ENCODE assay signal across 3 cellular contexts in genomic region chr3:61680617-61681016, GRCh38.
TF ChIP-seq lines count a peak whose summit lies in the region.

No MANE protein-coding gene starts in this region.

TF ChIP-seq in GM23338, 12 proteins besides CTCF, POLR2A, EP300 and RAD21 (continued from another document):
- TF ChIP-seq, protein P1, sequence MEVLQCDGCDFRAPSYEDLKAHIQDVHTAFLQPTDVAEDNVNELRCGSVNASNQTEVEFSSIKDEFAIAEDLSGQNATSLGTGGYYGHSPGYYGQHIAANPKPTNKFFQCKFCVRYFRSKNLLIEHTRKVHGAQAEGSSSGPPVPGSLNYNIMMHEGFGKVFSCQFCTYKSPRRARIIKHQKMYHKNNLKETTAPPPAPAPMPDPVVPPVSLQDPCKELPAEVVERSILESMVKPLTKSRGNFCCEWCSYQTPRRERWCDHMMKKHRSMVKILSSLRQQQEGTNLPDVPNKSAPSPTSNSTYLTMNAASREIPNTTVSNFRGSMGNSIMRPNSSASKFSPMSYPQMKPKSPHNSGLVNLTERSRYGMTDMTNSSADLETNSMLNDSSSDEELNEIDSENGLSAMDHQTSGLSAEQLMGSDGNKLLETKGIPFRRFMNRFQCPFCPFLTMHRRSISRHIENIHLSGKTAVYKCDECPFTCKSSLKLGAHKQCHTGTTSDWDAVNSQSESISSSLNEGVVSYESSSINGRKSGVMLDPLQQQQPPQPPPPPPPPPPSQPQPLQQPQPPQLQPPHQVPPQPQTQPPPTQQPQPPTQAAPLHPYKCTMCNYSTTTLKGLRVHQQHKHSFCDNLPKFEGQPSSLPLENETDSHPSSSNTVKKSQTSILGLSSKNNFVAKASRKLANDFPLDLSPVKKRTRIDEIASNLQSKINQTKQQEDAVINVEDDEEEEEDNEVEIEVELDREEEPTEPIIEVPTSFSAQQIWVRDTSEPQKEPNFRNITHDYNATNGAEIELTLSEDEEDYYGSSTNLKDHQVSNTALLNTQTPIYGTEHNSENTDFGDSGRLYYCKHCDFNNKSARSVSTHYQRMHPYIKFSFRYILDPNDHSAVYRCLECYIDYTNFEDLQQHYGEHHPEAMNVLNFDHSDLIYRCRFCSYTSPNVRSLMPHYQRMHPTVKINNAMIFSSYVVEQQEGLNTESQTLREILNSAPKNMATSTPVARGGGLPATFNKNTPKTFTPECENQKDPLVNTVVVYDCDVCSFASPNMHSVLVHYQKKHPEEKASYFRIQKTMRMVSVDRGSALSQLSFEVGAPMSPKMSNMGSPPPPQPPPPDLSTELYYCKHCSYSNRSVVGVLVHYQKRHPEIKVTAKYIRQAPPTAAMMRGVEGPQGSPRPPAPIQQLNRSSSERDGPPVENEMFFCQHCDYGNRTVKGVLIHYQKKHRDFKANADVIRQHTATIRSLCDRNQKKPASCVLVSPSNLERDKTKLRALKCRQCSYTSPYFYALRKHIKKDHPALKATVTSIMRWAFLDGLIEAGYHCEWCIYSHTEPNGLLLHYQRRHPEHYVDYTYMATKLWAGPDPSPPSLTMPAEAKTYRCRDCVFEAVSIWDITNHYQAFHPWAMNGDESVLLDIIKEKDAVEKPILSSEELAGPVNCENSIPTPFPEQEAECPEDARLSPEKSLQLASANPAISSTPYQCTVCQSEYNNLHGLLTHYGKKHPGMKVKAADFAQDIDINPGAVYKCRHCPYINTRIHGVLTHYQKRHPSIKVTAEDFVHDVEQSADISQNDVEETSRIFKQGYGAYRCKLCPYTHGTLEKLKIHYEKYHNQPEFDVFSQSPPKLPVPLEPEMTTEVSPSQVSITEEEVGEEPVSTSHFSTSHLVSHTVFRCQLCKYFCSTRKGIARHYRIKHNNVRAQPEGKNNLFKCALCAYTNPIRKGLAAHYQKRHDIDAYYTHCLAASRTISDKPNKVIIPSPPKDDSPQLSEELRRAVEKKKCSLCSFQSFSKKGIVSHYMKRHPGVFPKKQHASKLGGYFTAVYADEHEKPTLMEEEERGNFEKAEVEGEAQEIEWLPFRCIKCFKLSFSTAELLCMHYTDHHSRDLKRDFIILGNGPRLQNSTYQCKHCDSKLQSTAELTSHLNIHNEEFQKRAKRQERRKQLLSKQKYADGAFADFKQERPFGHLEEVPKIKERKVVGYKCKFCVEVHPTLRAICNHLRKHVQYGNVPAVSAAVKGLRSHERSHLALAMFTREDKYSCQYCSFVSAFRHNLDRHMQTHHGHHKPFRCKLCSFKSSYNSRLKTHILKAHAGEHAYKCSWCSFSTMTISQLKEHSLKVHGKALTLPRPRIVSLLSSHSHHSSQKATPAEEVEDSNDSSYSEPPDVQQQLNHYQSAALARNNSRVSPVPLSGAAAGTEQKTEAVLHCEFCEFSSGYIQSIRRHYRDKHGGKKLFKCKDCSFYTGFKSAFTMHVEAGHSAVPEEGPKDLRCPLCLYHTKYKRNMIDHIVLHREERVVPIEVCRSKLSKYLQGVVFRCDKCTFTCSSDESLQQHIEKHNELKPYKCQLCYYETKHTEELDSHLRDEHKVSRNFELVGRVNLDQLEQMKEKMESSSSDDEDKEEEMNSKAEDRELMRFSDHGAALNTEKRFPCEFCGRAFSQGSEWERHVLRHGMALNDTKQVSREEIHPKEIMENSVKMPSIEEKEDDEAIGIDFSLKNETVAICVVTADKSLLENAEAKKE (CRISPR knock-in tag; IDR thresholded peaks at IDR 0.05) = no peak
- no peak for TF ChIP-seq EZH2 (IDR thresholded peaks at IDR 0.05; ENCODE audit: low read depth, unreplicated experiment)
- TF ChIP-seq JUNB (IDR thresholded peaks at IDR 0.05; ENCODE audit: unreplicated experiment) = no peak
- TF ChIP-seq ZNF114 (CRISPR knock-in tag; IDR thresholded peaks at IDR 0.05) = no peak
- TF ChIP-seq CREB1 (CRISPR knock-in tag; IDR thresholded peaks at IDR 0.05; ENCODE audit: low read depth) = no peak
- TF ChIP-seq STAT1 (IDR thresholded peaks at IDR 0.05; ENCODE audit: unreplicated experiment) = no peak
TF ChIP-seq in GM23338: peak in this region for 0.

TF ChIP-seq in HEK293, 187 proteins besides CTCF, POLR2A, EP300 and RAD21 (continued from another document and continues in another):
- no peak for TF ChIP-seq ZSCAN18 (tag by site-specific recombination; IDR thresholded peaks at IDR 0.05)
- TF ChIP-seq ZSCAN5A (tag by site-specific recombination; IDR thresholded peaks at IDR 0.05) = no peak
- TF ChIP-seq ZSCAN30 (tag by site-specific recombination; IDR thresholded peaks at IDR 0.05) = no peak
- no peak for TF ChIP-seq ZNF266 (tag by site-specific recombination; IDR thresholded peaks at IDR 0.05; ENCODE audit: low read depth)
- TF ChIP-seq ZNF707 (tag by site-specific recombination; IDR thresholded peaks at IDR 0.05) = no peak
- TF ChIP-seq ZNF362 (tag by site-specific recombination; IDR thresholded peaks at IDR 0.05) = peak; percentile 6; the same call in 1 of the 2 replicates
- TF ChIP-seq ZBTB20 (tag by site-specific recombination; IDR thresholded peaks at IDR 0.05) = peak; percentile 94
- no peak for TF ChIP-seq ZNF747 (tag by site-specific recombination; IDR thresholded peaks at IDR 0.05)
- peak; percentile 64; the same call in 1 of the 2 replicates for TF ChIP-seq ZNF664 (tag by site-specific recombination; IDR thresholded peaks at IDR 0.05)
- no peak for TF ChIP-seq REPIN1 (tag by site-specific recombination; IDR thresholded peaks at IDR 0.05; ENCODE audit: low read depth)
- no peak for TF ChIP-seq SCRT1 (tag by site-specific recombination; IDR thresholded peaks at IDR 0.05; ENCODE audit: borderline replicate concordance)
- TF ChIP-seq BCL11B (tag by site-specific recombination; IDR thresholded peaks at IDR 0.05; ENCODE audit: low read depth) = no peak
- no peak for TF ChIP-seq GLI2 (tag by site-specific recombination; IDR thresholded peaks at IDR 0.05; ENCODE audit: borderline replicate concordance, low read depth)
- TF ChIP-seq, protein P2, sequence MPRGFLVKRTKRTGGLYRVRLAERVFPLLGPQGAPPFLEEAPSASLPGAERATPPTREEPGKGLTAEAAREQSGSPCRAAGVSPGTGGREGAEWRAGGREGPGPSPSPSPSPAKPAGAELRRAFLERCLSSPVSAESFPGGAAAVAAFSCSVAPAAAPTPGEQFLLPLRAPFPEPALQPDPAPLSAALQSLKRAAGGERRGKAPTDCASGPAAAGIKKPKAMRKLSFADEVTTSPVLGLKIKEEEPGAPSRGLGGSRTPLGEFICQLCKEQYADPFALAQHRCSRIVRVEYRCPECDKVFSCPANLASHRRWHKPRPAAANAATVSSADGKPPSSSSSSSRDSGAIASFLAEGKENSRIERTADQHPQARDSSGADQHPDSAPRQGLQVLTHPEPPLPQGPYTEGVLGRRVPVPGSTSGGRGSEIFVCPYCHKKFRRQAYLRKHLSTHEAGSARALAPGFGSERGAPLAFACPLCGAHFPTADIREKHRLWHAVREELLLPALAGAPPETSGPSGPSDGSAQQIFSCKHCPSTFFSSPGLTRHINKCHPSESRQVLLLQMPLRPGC (tag by site-specific recombination; IDR thresholded peaks at IDR 0.05) = no peak

TF ChIP-seq in WTC11, 78 proteins besides CTCF, POLR2A, EP300 and RAD21 (continued from another document):
- TF ChIP-seq, protein P3, sequence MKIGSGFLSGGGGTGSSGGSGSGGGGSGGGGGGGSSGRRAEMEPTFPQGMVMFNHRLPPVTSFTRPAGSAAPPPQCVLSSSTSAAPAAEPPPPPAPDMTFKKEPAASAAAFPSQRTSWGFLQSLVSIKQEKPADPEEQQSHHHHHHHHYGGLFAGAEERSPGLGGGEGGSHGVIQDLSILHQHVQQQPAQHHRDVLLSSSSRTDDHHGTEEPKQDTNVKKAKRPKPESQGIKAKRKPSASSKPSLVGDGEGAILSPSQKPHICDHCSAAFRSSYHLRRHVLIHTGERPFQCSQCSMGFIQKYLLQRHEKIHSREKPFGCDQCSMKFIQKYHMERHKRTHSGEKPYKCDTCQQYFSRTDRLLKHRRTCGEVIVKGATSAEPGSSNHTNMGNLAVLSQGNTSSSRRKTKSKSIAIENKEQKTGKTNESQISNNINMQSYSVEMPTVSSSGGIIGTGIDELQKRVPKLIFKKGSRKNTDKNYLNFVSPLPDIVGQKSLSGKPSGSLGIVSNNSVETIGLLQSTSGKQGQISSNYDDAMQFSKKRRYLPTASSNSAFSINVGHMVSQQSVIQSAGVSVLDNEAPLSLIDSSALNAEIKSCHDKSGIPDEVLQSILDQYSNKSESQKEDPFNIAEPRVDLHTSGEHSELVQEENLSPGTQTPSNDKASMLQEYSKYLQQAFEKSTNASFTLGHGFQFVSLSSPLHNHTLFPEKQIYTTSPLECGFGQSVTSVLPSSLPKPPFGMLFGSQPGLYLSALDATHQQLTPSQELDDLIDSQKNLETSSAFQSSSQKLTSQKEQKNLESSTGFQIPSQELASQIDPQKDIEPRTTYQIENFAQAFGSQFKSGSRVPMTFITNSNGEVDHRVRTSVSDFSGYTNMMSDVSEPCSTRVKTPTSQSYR (CRISPR knock-in tag; IDR thresholded peaks at IDR 0.05) = no peak
- no peak for TF ChIP-seq CREB1 (CRISPR knock-in tag; IDR thresholded peaks at IDR 0.05)
- no peak for TF ChIP-seq ETV6 (CRISPR knock-in tag; IDR thresholded peaks at IDR 0.05)
- no peak for TF ChIP-seq NR2C2 (CRISPR knock-in tag; IDR thresholded peaks at IDR 0.05)
- TF ChIP-seq, protein P4, sequence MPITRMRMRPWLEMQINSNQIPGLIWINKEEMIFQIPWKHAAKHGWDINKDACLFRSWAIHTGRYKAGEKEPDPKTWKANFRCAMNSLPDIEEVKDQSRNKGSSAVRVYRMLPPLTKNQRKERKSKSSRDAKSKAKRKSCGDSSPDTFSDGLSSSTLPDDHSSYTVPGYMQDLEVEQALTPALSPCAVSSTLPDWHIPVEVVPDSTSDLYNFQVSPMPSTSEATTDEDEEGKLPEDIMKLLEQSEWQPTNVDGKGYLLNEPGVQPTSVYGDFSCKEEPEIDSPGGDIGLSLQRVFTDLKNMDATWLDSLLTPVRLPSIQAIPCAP (CRISPR knock-in tag; IDR thresholded peaks at IDR 0.05) = no peak
- TF ChIP-seq FOXP1 (CRISPR knock-in tag; IDR thresholded peaks at IDR 0.05; ENCODE audit: borderline replicate concordance) = no peak
- TF ChIP-seq ZNF317 (CRISPR knock-in tag; IDR thresholded peaks at IDR 0.05; ENCODE audit: borderline replicate concordance, low read depth) = no peak
- no peak for TF ChIP-seq ZNF423 (CRISPR knock-in tag; IDR thresholded peaks at IDR 0.05)
- no peak for TF ChIP-seq ZBTB43 (CRISPR knock-in tag; IDR thresholded peaks at IDR 0.05)
